2 cellular contexts compared by ENCODE assay signal in genomic region chr3:129402210-129402609, GRCh38.
TF ChIP-seq lines count a peak whose summit lies in the region.

No MANE protein-coding gene starts in this region.

TF ChIP-seq in H1, 55 proteins besides CTCF, POLR2A, EP300 and RAD21:
- TF ChIP-seq RFX5 (IDR thresholded peaks at IDR 0.05; ENCODE audit: borderline replicate concordance, low read depth, low read length) (no peak), POU5F1 (IDR thresholded peaks at IDR 0.05; ENCODE audit: low read depth, low read length) (no peak), SIX5 (IDR thresholded peaks at IDR 0.05; ENCODE audit: low read depth, low read length) (no peak), EZH2 (IDR thresholded peaks at IDR 0.05; ENCODE audit: low read depth, low read length, severe bottlenecking) (no peak), MAFK (IDR thresholded peaks at IDR 0.05; ENCODE audit: low read depth, low read length) (no peak), KDM5A (IDR thresholded peaks at IDR 0.05; ENCODE audit: low read length) (no peak), TAF1 (IDR thresholded peaks at IDR 0.05; ENCODE audit: low read depth, low read length) (no peak), KDM1A (IDR thresholded peaks at IDR 0.05; ENCODE audit: borderline replicate concordance, low read length) (no peak), SIN3A (conservative IDR thresholded peaks at IDR 0.05 in 1 of 2, IDR thresholded peaks at IDR 0.05 in 1 of 2; ENCODE audit: low read depth in 1 of 2, low read length in 2 of 2) (no peak), PHF8 (conservative IDR thresholded peaks at IDR 0.05; ENCODE audit: low read depth, low read length) (no peak), ATF2 (IDR thresholded peaks at IDR 0.05; ENCODE audit: low read length) (no peak), SUZ12 (IDR thresholded peaks at IDR 0.05; ENCODE audit: low read length) (no peak), YY1 (IDR thresholded peaks at IDR 0.05; ENCODE audit: low read depth, low read length) (no peak), GABPA (IDR thresholded peaks at IDR 0.05; ENCODE audit: borderline replicate concordance, insufficient read depth, low read length) (no peak), MAX (IDR thresholded peaks at IDR 0.05) (no peak), NANOG (IDR thresholded peaks at IDR 0.05; ENCODE audit: insufficient read depth, low read depth, low read length, poor library complexity, severe bottlenecking) (no peak), TBP (IDR thresholded peaks at IDR 0.05; ENCODE audit: low read depth, low read length) (no peak), SP1 (IDR thresholded peaks at IDR 0.05; ENCODE audit: low read depth, low read length) (no peak)
TF ChIP-seq in H1: peak in this region for 0.

TF ChIP-seq in liver, 16 proteins besides CTCF, POLR2A, EP300 and RAD21:
- TF ChIP-seq FOXA2 (IDR thresholded peaks at IDR 0.05): no peak
- no peak for TF ChIP-seq YY1 (IDR thresholded peaks at IDR 0.05)
- no peak for TF ChIP-seq TAF1 (conservative IDR thresholded peaks at IDR 0.05)
- peak; percentile 15 to 50 for TF ChIP-seq RXRA (IDR thresholded peaks at IDR 0.05)
- no peak for TF ChIP-seq MAX (IDR thresholded peaks at IDR 0.05)
- no peak for TF ChIP-seq FOXA1 (IDR thresholded peaks at IDR 0.05)
- peak; percentile 50 to 62 for TF ChIP-seq HNF4A (conservative IDR thresholded peaks at IDR 0.05)
